In genomic region chr12:49648722-49649032, GRCh38 we compare ENCODE assay signal across 14 cellular contexts. TPM values are rescaled to one million over a fixed set of nuclear protein-coding genes. Genes with fewer than 3 reads are reported as not detected.
A peak's percentile ranks its signal among the peaks of the same experiment; 100 is the strongest.
DNase-seq lines count a peak whose midpoint lies in the region; ATAC-seq, FAIRE-seq and TF ChIP-seq lines count a peak whose summit lies in the region.
"Had no signal": no experiment of that assay in that cellular context is flagged by ENCODE, and none has a peak within 500 bp of the region (broad histone marks: within the 10 kb centered on the region; RNA-seq: fewer than 3 reads in every experiment).

No MANE protein-coding gene starts in this region.

- no peak overlapping the region for H3K9ac ChIP-seq in HepG2 (ENCODE audit: insufficient read depth, low read depth, low read length)
- H3K9ac ChIP-seq in K562 (ENCODE audit: insufficient read depth in 1 of 2, low read depth in 2 of 2, low read length in 2 of 2), result peak overlapping the region in 1 of 2 experiments; percentile 50; a peak in 1 of 4 replicates

- H3K27ac Mint-ChIP-seq in naive thymus-derived CD8-positive, alpha-beta T cell, result peak overlapping the region in 9 of 10 donors; percentile 51 to 88 (median 68)
- no peak overlapping the region for H3K27ac Mint-ChIP-seq in HFFc6

- no peak for TF ChIP-seq CTCF in HepG2 (CRISPR knock-in tag; IDR thresholded peaks at IDR 0.05)
- no peak for TF ChIP-seq CTCF in right lobe of liver (IDR thresholded peaks at IDR 0.05)
- no peak for TF ChIP-seq CTCF in K562 (IDR thresholded peaks at IDR 0.05 in 2 of 3, conservative IDR thresholded peaks at IDR 0.05 in 1 of 3; ENCODE audit: insufficient read depth in 2 of 3, low read depth in 1 of 3, low read length in 3 of 3)
- no peak for TF ChIP-seq CTCF in uterus (IDR thresholded peaks at IDR 0.05)
- TF ChIP-seq CTCF in HFFc6 (IDR thresholded peaks at IDR 0.05), result no peak

- H3K4me3 ChIP-seq in HepG2 (replicated peaks in 1 of 3; ENCODE audit: insufficient read depth in 1 of 3, low read depth in 2 of 3, low read length in 3 of 3), result no peak overlapping the region
- H3K4me3 ChIP-seq in right lobe of liver, result no peak overlapping the region
- H3K4me3 ChIP-seq in K562, result no peak overlapping the region
- no peak overlapping the region for H3K4me3 ChIP-seq in uterus
- H3K4me3 ChIP-seq: GM12878, prostate gland had no signal

- WGBS in HepG2 (ENCODE audit: low lambda C conversion rate), result 28% methylated on average over 3 of the region's 3 CpGs
- 80% methylated on average over 1 of the region's 3 CpGs for WGBS in right lobe of liver (ENCODE audit: insufficient coverage, low coverage, low lambda C conversion rate, missing lambda C conversion rate)
- 48% methylated on average over 3 of the region's 3 CpGs for WGBS in K562 (ENCODE audit: insufficient coverage, low coverage, missing lambda C conversion rate)

- peaks cover 20 to 71% (median 42%) of the 10 kb centered on the region in 4 donors for H3K4me1 Mint-ChIP-seq in naive thymus-derived CD8-positive, alpha-beta T cell
- no peaks in the 10 kb centered on the region for H3K4me1 Mint-ChIP-seq in HFFc6 (ENCODE audit: low read depth)

- no peaks in the 10 kb centered on the region for H3K27me3 Mint-ChIP-seq in naive thymus-derived CD8-positive, alpha-beta T cell
- H3K27me3 Mint-ChIP-seq in HFFc6 (ENCODE audit: insufficient read depth), result peaks cover 5% of the 10 kb centered on the region; the same call in 1 of the 2 replicates

- TF ChIP-seq EP300 in HepG2 (IDR thresholded peaks at IDR 0.05; ENCODE audit: low read depth in 2 of 2, low read length in 2 of 2) (no peak), HepG2 (CRISPR knock-in tag; IDR thresholded peaks at IDR 0.05; ENCODE audit: borderline replicate concordance) (no peak), K562 (IDR thresholded peaks at IDR 0.05; ENCODE audit: low read length) (no peak)

- no peak for TF ChIP-seq POLR2A in HepG2 (IDR thresholded peaks at IDR 0.05; ENCODE audit: insufficient read depth in 1 of 2, low read depth in 2 of 2, low read length in 2 of 2)
- TF ChIP-seq POLR2A in right lobe of liver (IDR thresholded peaks at IDR 0.05), result no peak
- TF ChIP-seq POLR2A in K562 (conservative IDR thresholded peaks at IDR 0.05), result no peak
- no peak for TF ChIP-seq POLR2A in uterus (IDR thresholded peaks at IDR 0.05)

- FAIRE-seq in HepG2 (lab: Jason Lieb, UNC) (no peak), K562 (lab: Jason Lieb, UNC) (no peak)
- FAIRE-seq: GM12878, HTR-8/SVneo had no signal

- in situ Hi-C loops in HepG2 (cut with HindIII; ENCODE audit: extremely low pct_ligation_motif_present, low pct_unique_long_range_greater_than_20kb), result no loop called here
- in situ Hi-C loops in K562 (cut with MboI), result no loop called here

- no peaks in the 10 kb centered on the region for H3K27me3 ChIP-seq in HepG2 (ENCODE audit: control insufficient read depth in 1 of 2, insufficient read depth in 2 of 2, low read length in 2 of 2)
- no peaks in the 10 kb centered on the region for H3K27me3 ChIP-seq in right lobe of liver
- no peaks in the 10 kb centered on the region for H3K27me3 ChIP-seq in K562 (ENCODE audit: control insufficient read depth in 2 of 2, insufficient read depth in 2 of 2, low read length in 2 of 2)
- no peaks in the 10 kb centered on the region for H3K27me3 ChIP-seq in uterus
- H3K27me3 ChIP-seq: BE2C had no signal

- TF ChIP-seq RAD21 in HepG2 (CRISPR knock-in tag; IDR thresholded peaks at IDR 0.05) (no peak), K562 (CRISPR knock-in tag; conservative IDR thresholded peaks at IDR 0.05 in 1 of 2, IDR thresholded peaks at IDR 0.05 in 1 of 2) (no peak)

- ATAC-seq in HepG2 (0 out of 3 replicates have a peak, but pooled peaks have one; percentile 6), right lobe of liver (no peak), K562 (no peak), HG02973 (IDR thresholded peaks at IDR 0.05; ENCODE audit: unreplicated experiment) (no peak), HG02852 (IDR thresholded peaks at IDR 0.05; ENCODE audit: unreplicated experiment) (no peak)
- ATAC-seq in naive thymus-derived CD8-positive, alpha-beta T cell, result no peak
- ATAC-seq: GM12878 had no signal

- H3K79me2 ChIP-seq in HepG2 (ENCODE audit: insufficient read depth, low read length) (no peaks in the 10 kb centered on the region), K562 (ENCODE audit: control insufficient read depth, insufficient read depth, low read length) (no peaks in the 10 kb centered on the region)

- H3K36me3 ChIP-seq in HepG2 (replicated peaks in 1 of 2; ENCODE audit: control insufficient read depth in 1 of 2, insufficient read depth in 2 of 2, low read length in 2 of 2) (no peaks in the 10 kb centered on the region; a peak in 1 of 5 replicates), right lobe of liver (peaks cover 0 to 8% (median 2%) of the 10 kb centered on the region in 4 donors), K562 (ENCODE audit: control insufficient read depth, insufficient read depth, low read length) (peaks cover 13% of the 10 kb centered on the region; the same call in 2 of the 3 replicates), uterus (no peaks in the 10 kb centered on the region)
- H3K36me3 ChIP-seq: BE2C, prostate gland had no signal

- no peaks in the 10 kb centered on the region for H3K9me3 ChIP-seq in HepG2 (ENCODE audit: low read length)
- H3K9me3 ChIP-seq in right lobe of liver, result no peaks in the 10 kb centered on the region
- no peaks in the 10 kb centered on the region for H3K9me3 ChIP-seq in K562 (replicated peaks; ENCODE audit: control insufficient read depth, insufficient read depth, low read depth, low read length)
- no peaks in the 10 kb centered on the region for H3K9me3 ChIP-seq in uterus
- H3K9me3 ChIP-seq: BE2C, prostate gland had no signal

- peaks cover 0 to 50% (median 10%) of the 10 kb centered on the region in 3 donors for H3K36me3 Mint-ChIP-seq in naive thymus-derived CD8-positive, alpha-beta T cell
- H3K36me3 Mint-ChIP-seq in HFFc6 (ENCODE audit: low read depth), result peaks cover 2% of the 10 kb centered on the region; the same call in 1 of the 2 replicates

- CTCF ChIA-PET in HepG2 (lab: Yijun Ruan, JAX; ENCODE audit: low intra/inter-chr PET ratio, low total read pairs), result no interaction called here
- CTCF ChIA-PET in K562 (lab: Yijun Ruan, JAX; ENCODE audit: low intra/inter-chr PET ratio), result interaction anchor here (0.9 kb wide), 1 partner anchor 59 kb away, joined by 3 read pairs; the partner anchor contains the start of gene FMNL3

- H4K20me1 ChIP-seq in HepG2 (ENCODE audit: insufficient read depth, low read length) (no peaks in the 10 kb centered on the region), K562 (replicated peaks; ENCODE audit: control insufficient read depth, insufficient read depth, low read length) (no peaks in the 10 kb centered on the region; the same call in 1 of the 2 replicates)

- DNase-seq in HepG2 (ENCODE audit: low spot score) (no peak), right lobe of liver (no peak), K562 (ENCODE audit: extremely low read depth in 1 of 4, low spot score in 3 of 4) (no peak), uterus (no peak), HFFc6 (no peak)
- DNase-seq in naive thymus-derived CD8-positive, alpha-beta T cell, result no peak
- DNase-seq: BE2C; NCI-H345; stimulated activated CD4-positive, alpha-beta T cell treated with anti-CD3 and anti-CD28 coated beads, Interleukin-15, amount 100 ng/mL, for 24 hours had no signal

- intact Hi-C loops in HepG2 (cut with micrococcal nuclease; ENCODE audit: unreplicated experiment), result no loop called here
- intact Hi-C loops in right lobe of liver (cut with DNase I), result no loop called here
- intact Hi-C loops in K562 (cut with micrococcal nuclease), result no loop called here
- intact Hi-C loops in uterus (cut with DNase I; ENCODE audit: low total_unique reads), result no loop called here

- no peak overlapping the region for H3K27ac ChIP-seq in HepG2 (ENCODE audit: extremely low read length, insufficient read depth, low read length)
- H3K27ac ChIP-seq in right lobe of liver, result no peak overlapping the region
- no peak overlapping the region for H3K27ac ChIP-seq in K562 (ENCODE audit: extremely low read depth, low read depth, low read length)
- peak overlapping the region; percentile 12 to 51 for H3K27ac ChIP-seq in uterus
- H3K27ac ChIP-seq: prostate gland had no signal

- no peak overlapping the region for H3K4me3 Mint-ChIP-seq in naive thymus-derived CD8-positive, alpha-beta T cell
- no peak overlapping the region for H3K4me3 Mint-ChIP-seq in HFFc6

- H3K4me2 ChIP-seq in HepG2 (ENCODE audit: low read depth, low read length), result no peak overlapping the region; the same call in 1 of the 2 replicates
- no peak overlapping the region for H3K4me2 ChIP-seq in K562 (ENCODE audit: insufficient read depth, low read length)

- H3K9me3 Mint-ChIP-seq in naive thymus-derived CD8-positive, alpha-beta T cell, result no peaks in the 10 kb centered on the region
- no peaks in the 10 kb centered on the region for H3K9me3 Mint-ChIP-seq in HFFc6

- H2AFZ ChIP-seq in HepG2 (ENCODE audit: low read length), result no peak overlapping the region
- H2AFZ ChIP-seq in K562 (ENCODE audit: low read depth, low read length), result no peak overlapping the region

- H3K4me1 ChIP-seq in HepG2 (ENCODE audit: insufficient read depth, low read length), result peaks cover 44% of the 10 kb centered on the region
- peaks cover 0 to 12% (median 6%) of the 10 kb centered on the region in 4 donors for H3K4me1 ChIP-seq in right lobe of liver
- peaks cover 0 to 12% of the 10 kb centered on the region in 2 experiments; a peak in 3 of 5 replicates for H3K4me1 ChIP-seq in K562 (replicated peaks in 1 of 2; ENCODE audit: control insufficient read depth in 2 of 2, insufficient read depth in 2 of 2, low read length in 2 of 2)
- no peaks in the 10 kb centered on the region for H3K4me1 ChIP-seq in uterus
- H3K4me1 ChIP-seq: BE2C, prostate gland had no signal

- BruUV-seq in HepG2 (replicated peaks; lab: Mats Ljungman, UMichigan) (no TSS peak), K562 (replicated peaks; lab: Mats Ljungman, UMichigan) (no TSS peak)

- H3K9me1 ChIP-seq in K562 (ENCODE audit: control insufficient read depth, insufficient read depth, low read length), result no peaks in the 10 kb centered on the region

- POLR2A ChIA-PET in HepG2 (lab: Yijun Ruan, JAX), result interaction anchor here (3.3 kb wide), 1 partner anchor 93 kb away, joined by 16 read pairs; the partner anchor contains the start of gene TMBIM6
- POLR2A ChIA-PET in K562 (lab: Yijun Ruan, JAX), result interaction anchor here (0.7 to 3.4 kb wide), 10 partner anchors 12 to 194 kb away, joined by 3 to 18 read pairs (median 4); partner anchors contain the start of genes BCDIN3D and TMBIM6
- POLR2A ChIA-PET in naive thymus-derived CD8-positive, alpha-beta T cell (lab: Charles Lee), result interaction anchor here (0.6 to 3.2 kb wide), 10 partner anchors 11 to 722 kb away, joined by 3 to 18 read pairs (median 6); partner anchors contain the start of gene FMNL3

RNA-seq across cellular contexts. Expression of gene PRPF40B, which starts 25.3 kb away (rescaled TPM):
- total RNA-seq in HepG2 (2016; rRNA removed; fragmentation: Illumina TruSeq; extraction: Trizol), result 2.6 and 5.0 TPM in 2 replicates
- 2.2 and 2.3 TPM in 2 replicates for total RNA-seq in HepG2 (2016; cell fraction: cytosol; rRNA removed; fragmentation: Illumina TruSeq; extraction: Trizol; ENCODE audit: low read depth)
- 1.9 and 5.0 TPM in 2 replicates for total RNA-seq in HepG2 (2016; cell fraction: insoluble cytoplasmic fraction; rRNA removed; fragmentation: Illumina TruSeq; extraction: Trizol)
- total RNA-seq in HepG2 (2016; cell fraction: membrane; rRNA removed; fragmentation: Illumina TruSeq; extraction: Trizol), result 2.7 and 2.9 TPM in 2 replicates
- total RNA-seq in HepG2 (2016; cell fraction: nucleus; rRNA removed; fragmentation: Illumina TruSeq; extraction: Trizol), result 8.8 and 9.0 TPM in 2 replicates
- 7.8 and 9.5 TPM in 2 replicates for polyA plus RNA-seq in HepG2 (2011; rRNA removed)
- polyA plus RNA-seq in HepG2 (2011; cell fraction: cytosol; rRNA removed), result 3.0 and 3.2 TPM in 2 replicates
- 63.5 and 64.1 TPM in 2 replicates for polyA plus RNA-seq in HepG2 (2011; cell fraction: nucleus; rRNA removed)
- 4.6 and 6.6 TPM in 2 replicates for polyA plus RNA-seq in HepG2 (2012)
- 0.79 and 1.2 TPM in 2 replicates for polyA plus RNA-seq in HepG2 (2016; cell fraction: cytosol; fragmentation: Illumina TruSeq; extraction: Trizol; ENCODE audit: low read depth)
- polyA plus RNA-seq in HepG2 (2016; cell fraction: insoluble cytoplasmic fraction; fragmentation: Illumina TruSeq; extraction: Trizol; ENCODE audit: low read depth), result 2.1 and 3.5 TPM in 2 replicates
- 1.5 and 1.6 TPM in 2 replicates for polyA plus RNA-seq in HepG2 (2016; cell fraction: membrane; fragmentation: Illumina TruSeq; extraction: Trizol; ENCODE audit: low read depth)
- polyA plus RNA-seq in HepG2 (2016; cell fraction: nucleus; fragmentation: Illumina TruSeq; extraction: Trizol; ENCODE audit: insufficient read depth, low read depth), result 20.9 and 21.1 TPM in 2 replicates
- 10.3 and 11.0 TPM in 2 replicates for polyA minus RNA-seq in HepG2 (2011; rRNA and poly(A)+ RNA removed; ENCODE audit: low replicate concordance)
- polyA minus RNA-seq in HepG2 (2011; cell fraction: cytosol; rRNA and poly(A)+ RNA removed), result 1.3 and 2.6 TPM in 2 replicates
- 17.3 and 22.3 TPM in 2 replicates for polyA minus RNA-seq in HepG2 (2011; cell fraction: nucleus; rRNA and poly(A)+ RNA removed)
- 1 to 10 TPM; 4.7 to 8.2 (median 6.3) TPM for total RNA-seq in right lobe of liver
- 27.4 and 49.5 TPM in 2 replicates for total RNA-seq in K562 (2011; cell fraction: chromatin; rRNA removed; ENCODE audit: low replicate concordance)
- total RNA-seq in K562 (2011; cell fraction: nucleolus; rRNA removed), result 25.0 and 28.2 TPM in 2 replicates
- total RNA-seq in K562 (2011; cell fraction: nucleoplasm; rRNA removed), result 29.6 and 35.8 TPM in 2 replicates
- total RNA-seq in K562 (2014; rRNA removed), result 5.7 and 7.1 TPM in 2 replicates
- 5.0 and 5.8 TPM in 2 replicates for total RNA-seq in K562 (2014; rRNA removed; fragmentation: Illumina TruSeq; extraction: Trizol)
- total RNA-seq in K562 (2015; rRNA removed; fragmentation: Illumina TruSeq; extraction: Trizol), result 4.8 TPM in 2 replicates
- 8.5 and 10.6 TPM in 2 replicates for total RNA-seq in K562 (2021)
- polyA plus RNA-seq in K562 (2011; rRNA removed), result 4.5 and 5.2 TPM in 2 replicates
- 2.2 and 3.2 TPM in 2 replicates for polyA plus RNA-seq in K562 (2011; cell fraction: cytosol; rRNA removed)
- 40.9 and 42.4 TPM in 2 replicates for polyA plus RNA-seq in K562 (2011; cell fraction: nucleus; rRNA removed)
- polyA plus RNA-seq in K562 (2012), result 6.1 and 6.4 TPM in 2 replicates
- 4.6 and 5.1 TPM in 2 replicates for polyA plus RNA-seq in K562 (2014; fragmentation: Illumina TruSeq; extraction: Trizol)
- polyA plus RNA-seq in K562 (2014; fragmentation: Nextera tagmentation; extraction: Ambion mirVana), result under 1 TPM; 0.55 to 0.85 TPM
- polyA plus RNA-seq in K562 (2014; rRNA removed), result 7.8 and 10.0 TPM in 2 replicates
- polyA minus RNA-seq in K562 (2011; rRNA and poly(A)+ RNA removed), result 4.4 and 4.5 TPM in 2 replicates
- 1.5 and 3.0 TPM in 2 replicates for polyA minus RNA-seq in K562 (2011; cell fraction: cytosol; rRNA and poly(A)+ RNA removed)
- 9.7 and 12.3 TPM in 2 replicates for polyA minus RNA-seq in K562 (2011; cell fraction: nucleus; rRNA and poly(A)+ RNA removed)
- 10 to 100 TPM; 13.6 to 16.7 TPM for total RNA-seq in naive thymus-derived CD8-positive, alpha-beta T cell
- 1 to 10 TPM; 1.5 to 4.0 (median 2.3) TPM for polyA plus RNA-seq in naive thymus-derived CD8-positive, alpha-beta T cell
- 10 to 100 TPM; 17.4 to 72.9 (median 25.4) TPM for total RNA-seq in uterus
- total RNA-seq in HFFc6 (2021; fragmentation: NEBNext Ultra II Directional; extraction: Animal tissue kit (Norgen Biotek cat#: 25700)), result 10 to 100 TPM; 10.3 to 11.9 (median 11.2) TPM

RNA-seq across cellular contexts. Expression of gene FAM186B, which starts 43.2 kb away (rescaled TPM):
- total RNA-seq in HepG2 (2016; rRNA removed; fragmentation: Illumina TruSeq; extraction: Trizol) (0.17 and 0.20 TPM in 2 replicates), right lobe of liver (1 to 10 TPM in 1 of 6 experiments, under 1 TPM in 5; 0.24 to 1.4 (median 0.71) TPM), K562 (2014; rRNA removed) (0.12 and 0.23 TPM in 2 replicates), K562 (2014; rRNA removed; fragmentation: Illumina TruSeq; extraction: Trizol) (0.15 and 0.16 TPM in 2 replicates), K562 (2015; rRNA removed; fragmentation: Illumina TruSeq; extraction: Trizol) (0.14 and 0.19 TPM in 2 replicates), K562 (2021) (0.18 TPM in 2 replicates), uterus (under 1 TPM in 3 of 4 donors, not detected in 1; 0.21 to 0.77 (median 0.30) TPM)
- not detected in 2 replicates for total RNA-seq in HepG2 (2016; cell fraction: cytosol; rRNA removed; fragmentation: Illumina TruSeq; extraction: Trizol; ENCODE audit: low read depth)
- total RNA-seq in HepG2 (2016; cell fraction: insoluble cytoplasmic fraction; rRNA removed; fragmentation: Illumina TruSeq; extraction: Trizol), result 0.21 and 0.30 TPM in 2 replicates
- 0.14 and 0.15 TPM in 2 replicates for total RNA-seq in HepG2 (2016; cell fraction: membrane; rRNA removed; fragmentation: Illumina TruSeq; extraction: Trizol)
- 0.16 TPM in 1 of 2 replicates, not detected in the other for total RNA-seq in HepG2 (2016; cell fraction: nucleus; rRNA removed; fragmentation: Illumina TruSeq; extraction: Trizol)
- polyA plus RNA-seq in HepG2 (2011; rRNA removed) (0.05 and 0.07 TPM in 2 replicates), K562 (2011; rRNA removed) (0.07 and 0.15 TPM in 2 replicates), K562 (2014; fragmentation: Illumina TruSeq; extraction: Trizol) (0.18 and 0.22 TPM in 2 replicates), K562 (2014; fragmentation: Nextera tagmentation; extraction: Ambion mirVana) (under 1 TPM; 0.10 to 0.42 TPM), K562 (2014; rRNA removed) (0.08 and 0.20 TPM in 2 replicates)
- 0.03 and 0.12 TPM in 2 replicates for polyA plus RNA-seq in HepG2 (2011; cell fraction: cytosol; rRNA removed)
- 0.07 and 0.08 TPM in 2 replicates for polyA plus RNA-seq in HepG2 (2011; cell fraction: nucleus; rRNA removed)
- 0.19 and 0.44 TPM in 2 replicates for polyA plus RNA-seq in HepG2 (2012)
- not detected in 2 replicates for polyA plus RNA-seq in HepG2 (2016; cell fraction: cytosol; fragmentation: Illumina TruSeq; extraction: Trizol; ENCODE audit: low read depth)
- 0.20 and 0.25 TPM in 2 replicates for polyA plus RNA-seq in HepG2 (2016; cell fraction: insoluble cytoplasmic fraction; fragmentation: Illumina TruSeq; extraction: Trizol; ENCODE audit: low read depth)
- 0.14 and 0.23 TPM in 2 replicates for polyA plus RNA-seq in HepG2 (2016; cell fraction: membrane; fragmentation: Illumina TruSeq; extraction: Trizol; ENCODE audit: low read depth)
- polyA plus RNA-seq in HepG2 (2016; cell fraction: nucleus; fragmentation: Illumina TruSeq; extraction: Trizol; ENCODE audit: insufficient read depth, low read depth), result not detected in 2 replicates
- polyA minus RNA-seq in HepG2 (2011; rRNA and poly(A)+ RNA removed; ENCODE audit: low replicate concordance), result 0.22 TPM in 1 of 2 replicates, not detected in the other
- polyA minus RNA-seq in HepG2 (2011; cell fraction: cytosol; rRNA and poly(A)+ RNA removed), result not detected in 2 replicates
- polyA minus RNA-seq in HepG2 (2011; cell fraction: nucleus; rRNA and poly(A)+ RNA removed), result 0.25 TPM in 1 of 2 replicates, not detected in the other
- total RNA-seq in K562 (2011; cell fraction: chromatin; rRNA removed; ENCODE audit: low replicate concordance), result 0.35 and 0.39 TPM in 2 replicates
- 0.26 and 0.33 TPM in 2 replicates for total RNA-seq in K562 (2011; cell fraction: nucleolus; rRNA removed)
- total RNA-seq in K562 (2011; cell fraction: nucleoplasm; rRNA removed), result 0.38 and 0.44 TPM in 2 replicates
- polyA plus RNA-seq in K562 (2011; cell fraction: cytosol; rRNA removed), result 0.07 and 0.22 TPM in 2 replicates
- polyA plus RNA-seq in K562 (2011; cell fraction: nucleus; rRNA removed), result 0.15 and 0.17 TPM in 2 replicates
- polyA plus RNA-seq in K562 (2012), result 0.61 and 0.97 TPM in 2 replicates
- 0.42 TPM in 1 of 2 replicates, not detected in the other for polyA minus RNA-seq in K562 (2011; rRNA and poly(A)+ RNA removed)
- not detected in 2 replicates for polyA minus RNA-seq in K562 (2011; cell fraction: cytosol; rRNA and poly(A)+ RNA removed)
- 0.13 and 0.22 TPM in 2 replicates for polyA minus RNA-seq in K562 (2011; cell fraction: nucleus; rRNA and poly(A)+ RNA removed)
- under 1 TPM; 0.31 to 0.33 TPM for total RNA-seq in naive thymus-derived CD8-positive, alpha-beta T cell
- polyA plus RNA-seq in naive thymus-derived CD8-positive, alpha-beta T cell, result under 1 TPM in 1 of 3 donors, not detected in 2; 0.14 TPM
- under 1 TPM; 0.21 to 0.46 (median 0.31) TPM for total RNA-seq in HFFc6 (2021; fragmentation: NEBNext Ultra II Directional; extraction: Animal tissue kit (Norgen Biotek cat#: 25700))

RNA-seq across cellular contexts. Expression of gene FMNL3, which starts 58.5 kb away (rescaled TPM):
- 0.79 and 1.1 TPM in 2 replicates for total RNA-seq in HepG2 (2016; rRNA removed; fragmentation: Illumina TruSeq; extraction: Trizol)
- total RNA-seq in HepG2 (2016; cell fraction: cytosol; rRNA removed; fragmentation: Illumina TruSeq; extraction: Trizol; ENCODE audit: low read depth), result 0.10 and 0.44 TPM in 2 replicates
- 0.82 and 1.00 TPM in 2 replicates for total RNA-seq in HepG2 (2016; cell fraction: insoluble cytoplasmic fraction; rRNA removed; fragmentation: Illumina TruSeq; extraction: Trizol)
- 0.55 and 0.80 TPM in 2 replicates for total RNA-seq in HepG2 (2016; cell fraction: membrane; rRNA removed; fragmentation: Illumina TruSeq; extraction: Trizol)
- 0.65 and 1.0 TPM in 2 replicates for total RNA-seq in HepG2 (2016; cell fraction: nucleus; rRNA removed; fragmentation: Illumina TruSeq; extraction: Trizol)
- 0.44 and 0.64 TPM in 2 replicates for polyA plus RNA-seq in HepG2 (2011; rRNA removed)
- 0.23 and 0.36 TPM in 2 replicates for polyA plus RNA-seq in HepG2 (2011; cell fraction: cytosol; rRNA removed)
- 1.2 and 1.3 TPM in 2 replicates for polyA plus RNA-seq in HepG2 (2011; cell fraction: nucleus; rRNA removed)
- 0.48 and 0.68 TPM in 2 replicates for polyA plus RNA-seq in HepG2 (2012)
- polyA plus RNA-seq in HepG2 (2016; cell fraction: cytosol; fragmentation: Illumina TruSeq; extraction: Trizol; ENCODE audit: low read depth), result 0.08 TPM in 2 replicates
- polyA plus RNA-seq in HepG2 (2016; cell fraction: insoluble cytoplasmic fraction; fragmentation: Illumina TruSeq; extraction: Trizol; ENCODE audit: low read depth), result 0.69 and 0.75 TPM in 2 replicates
- 0.34 and 0.46 TPM in 2 replicates for polyA plus RNA-seq in HepG2 (2016; cell fraction: membrane; fragmentation: Illumina TruSeq; extraction: Trizol; ENCODE audit: low read depth)
- 1.3 and 1.4 TPM in 2 replicates for polyA plus RNA-seq in HepG2 (2016; cell fraction: nucleus; fragmentation: Illumina TruSeq; extraction: Trizol; ENCODE audit: insufficient read depth, low read depth)
- polyA minus RNA-seq in HepG2 (2011; rRNA and poly(A)+ RNA removed; ENCODE audit: low replicate concordance), result 1.4 and 10.5 TPM in 2 replicates
- polyA minus RNA-seq in HepG2 (2011; cell fraction: cytosol; rRNA and poly(A)+ RNA removed), result 0.40 and 0.97 TPM in 2 replicates
- polyA minus RNA-seq in HepG2 (2011; cell fraction: nucleus; rRNA and poly(A)+ RNA removed), result 0.75 and 0.77 TPM in 2 replicates
- total RNA-seq in right lobe of liver, result 1 to 10 TPM; 2.1 to 4.9 (median 2.9) TPM
- 38.8 and 46.8 TPM in 2 replicates for total RNA-seq in K562 (2011; cell fraction: chromatin; rRNA removed; ENCODE audit: low replicate concordance)
- total RNA-seq in K562 (2011; cell fraction: nucleolus; rRNA removed), result 17.4 and 19.8 TPM in 2 replicates
- 20.3 and 21.7 TPM in 2 replicates for total RNA-seq in K562 (2011; cell fraction: nucleoplasm; rRNA removed)
- total RNA-seq in K562 (2014; rRNA removed), result 8.8 and 9.5 TPM in 2 replicates
- total RNA-seq in K562 (2014; rRNA removed; fragmentation: Illumina TruSeq; extraction: Trizol), result 6.8 and 7.9 TPM in 2 replicates
- total RNA-seq in K562 (2015; rRNA removed; fragmentation: Illumina TruSeq; extraction: Trizol), result 6.4 and 7.1 TPM in 2 replicates
- total RNA-seq in K562 (2021), result 11.1 and 14.4 TPM in 2 replicates
- 6.9 and 7.0 TPM in 2 replicates for polyA plus RNA-seq in K562 (2011; rRNA removed)
- 5.4 and 7.5 TPM in 2 replicates for polyA plus RNA-seq in K562 (2011; cell fraction: cytosol; rRNA removed)
- polyA plus RNA-seq in K562 (2011; cell fraction: nucleus; rRNA removed), result 22.2 and 25.7 TPM in 2 replicates
- polyA plus RNA-seq in K562 (2012), result 8.6 and 13.4 TPM in 2 replicates
- polyA plus RNA-seq in K562 (2014; fragmentation: Illumina TruSeq; extraction: Trizol), result 6.7 and 7.7 TPM in 2 replicates
- under 1 TPM; 0.49 to 0.53 TPM for polyA plus RNA-seq in K562 (2014; fragmentation: Nextera tagmentation; extraction: Ambion mirVana)
- polyA plus RNA-seq in K562 (2014; rRNA removed), result 5.4 and 7.4 TPM in 2 replicates
- 17.9 and 21.0 TPM in 2 replicates for polyA minus RNA-seq in K562 (2011; rRNA and poly(A)+ RNA removed)
- 8.6 and 11.9 TPM in 2 replicates for polyA minus RNA-seq in K562 (2011; cell fraction: cytosol; rRNA and poly(A)+ RNA removed)
- 8.9 and 16.9 TPM in 2 replicates for polyA minus RNA-seq in K562 (2011; cell fraction: nucleus; rRNA and poly(A)+ RNA removed)
- total RNA-seq in naive thymus-derived CD8-positive, alpha-beta T cell, result 10 to 100 TPM; 34.4 to 36.5 TPM
- polyA plus RNA-seq in naive thymus-derived CD8-positive, alpha-beta T cell, result 10 to 100 TPM in 1 of 3 donors, 1 to 10 TPM in 2; 7.6 to 12.1 (median 8.4) TPM
- total RNA-seq in uterus, result 10 to 100 TPM in 2 of 4 donors, 1 to 10 TPM in 2; 3.3 to 45.7 (median 20.4) TPM
- total RNA-seq in HFFc6 (2021; fragmentation: NEBNext Ultra II Directional; extraction: Animal tissue kit (Norgen Biotek cat#: 25700)), result 10 to 100 TPM; 15.8 to 21.8 (median 19.5) TPM

Comparison
In these comparisons a context has a peak if more than half of its experiments do, and no peak if none do; other contexts are left out.
1. H3K27ac ChIP-seq: peak in uterus (2 of 2); none in HepG2 (single experiment), right lobe of liver (0 of 3) and K562 (single experiment).
2. Of the 241 proteins assayed by ChIP-seq in both HepG2 and K562: peak only in HepG2: none; only in K562: TCF7; in both: none; in neither: 240.